In the genomic region with DNA sequence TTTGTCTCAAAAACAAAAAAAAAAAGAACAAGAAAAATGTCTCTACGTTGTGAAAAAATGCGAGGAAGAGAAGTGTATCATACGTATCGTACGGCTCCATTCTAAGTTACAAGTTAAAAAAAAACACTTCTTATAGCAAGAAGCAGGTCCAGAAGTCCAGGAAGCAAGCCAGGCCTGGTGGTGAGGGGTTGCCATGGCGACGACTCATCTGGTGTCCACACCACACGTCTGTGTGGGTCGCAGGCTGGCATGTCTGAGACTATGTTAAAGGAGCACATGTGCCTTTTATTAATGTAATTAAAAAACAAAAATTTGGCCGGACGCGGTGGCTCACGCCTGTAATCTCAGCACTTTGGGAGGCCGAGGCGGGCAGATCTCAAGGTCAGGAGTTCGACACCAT, we compare ENCODE assay signal across 13 cellular contexts. TPM values are rescaled to one million over a fixed set of nuclear protein-coding genes. Genes with fewer than 3 reads are reported as not detected.
A peak's percentile ranks its signal among the peaks of the same experiment; 100 is the strongest.
DNase-seq lines count a peak whose midpoint lies in the region; TF ChIP-seq lines count a peak whose summit lies in the region.
"Had no signal": no experiment of that assay in that cellular context is flagged by ENCODE, and none has a peak within 500 bp of the region (broad histone marks: within the 10 kb centered on the region; RNA-seq: fewer than 3 reads in every experiment).

No MANE protein-coding gene starts in this region.

- H3K4me3 Mint-ChIP-seq in IgD-negative memory B cell = no peak overlapping the region
- H3K4me3 Mint-ChIP-seq: activated T-cell treated with anti-CD3 and anti-CD28 coated beads, Interleukin-2, amount 50 U/mL, for 4 hours had no signal

- TF ChIP-seq EP300 in transverse colon (IDR thresholded peaks at IDR 0.05; ENCODE audit: low read depth) = no peak

- no peaks in the 10 kb centered on the region; the same call in 1 of the 2 replicates for H3K27me3 ChIP-seq in BE2C
- H3K27me3 ChIP-seq in mesendoderm (ENCODE audit: insufficient read depth, low read length, poor library complexity) = no peaks in the 10 kb centered on the region
- H3K27me3 ChIP-seq in transverse colon = no peaks in the 10 kb centered on the region
- no peaks in the 10 kb centered on the region for H3K27me3 ChIP-seq in WERI-Rb-1 (ENCODE audit: insufficient read depth, low read depth, severe bottlenecking)
- H3K27me3 ChIP-seq in testis = no peaks in the 10 kb centered on the region
- H3K27me3 ChIP-seq: ascending aorta had no signal

- H3K9ac ChIP-seq in mesendoderm (ENCODE audit: low read length) = no peak overlapping the region

- H3K4me1 ChIP-seq in BE2C (peaks cover 16% of the 10 kb centered on the region), mesendoderm (ENCODE audit: control insufficient read depth, low read depth, low read length) (no peaks in the 10 kb centered on the region), transverse colon (peaks cover 0 to 9% (median 6%) of the 10 kb centered on the region in 4 donors), testis (peaks cover 4% of the 10 kb centered on the region)

- no peak overlapping the region for H3K4me2 ChIP-seq in mesendoderm (ENCODE audit: low read length)

- no peak overlapping the region for H2AK5ac ChIP-seq in mesendoderm (ENCODE audit: low read length)

- peaks cover 3 to 10% (median 5%) of the 10 kb centered on the region in 3 donors for H3K4me1 Mint-ChIP-seq in IgD-negative memory B cell

- H3K9me3 ChIP-seq in BE2C = no peaks in the 10 kb centered on the region
- no peaks in the 10 kb centered on the region for H3K9me3 ChIP-seq in transverse colon
- H3K9me3 ChIP-seq in WERI-Rb-1 (ENCODE audit: severe bottlenecking) = no peaks in the 10 kb centered on the region
- H3K9me3 ChIP-seq in testis = no peaks in the 10 kb centered on the region
- H3K9me3 ChIP-seq: ascending aorta had no signal

- H3K79me2 ChIP-seq in mesendoderm (ENCODE audit: control insufficient read depth, insufficient read depth, low read length) = peaks cover under 1% of the 10 kb centered on the region

- no peak overlapping the region for H3K4ac ChIP-seq in mesendoderm (ENCODE audit: low read depth, low read length)

- no peak overlapping the region for H3K23ac ChIP-seq in mesendoderm (ENCODE audit: low read length)

- intact Hi-C loops in transverse colon (cut with DNase I; ENCODE audit: low total_unique reads) (no loop called here), testis (cut with DNase I; ENCODE audit: low total_unique reads) (no loop called here)

- WGBS in mesendoderm (ENCODE audit: extremely low coverage, insufficient coverage, low lambda C conversion rate) = no CpG with 5 or more reads among the region's 16 CpGs
- 82 to 91% methylated on average over 11 to 16 of the region's 16 CpGs for WGBS in transverse colon (ENCODE audit: low coverage in 1 of 2), 2 donors
- 83 to 87% methylated on average over 16 of the region's 16 CpGs for WGBS in testis, 2 donors

- no peak overlapping the region for H2BK120ac ChIP-seq in mesendoderm (ENCODE audit: low read depth, low read length)

- H3K36me3 ChIP-seq in BE2C = peaks cover 54% of the 10 kb centered on the region
- peaks cover 2% of the 10 kb centered on the region for H3K36me3 ChIP-seq in mesendoderm (ENCODE audit: control insufficient read depth, insufficient read depth, low read length)
- peaks cover 0 to 32% (median 15%) of the 10 kb centered on the region in 4 donors for H3K36me3 ChIP-seq in transverse colon
- peaks cover 78% of the 10 kb centered on the region for H3K36me3 ChIP-seq in WERI-Rb-1
- no peaks in the 10 kb centered on the region for H3K36me3 ChIP-seq in testis (ENCODE audit: low read depth, missing control alignments)

- DNase-seq in BE2C = peak; percentile 89
- DNase-seq in cerebellar cortex (ENCODE audit: low spot score) = peak; percentile 34
- peak; percentile 65 for DNase-seq in mesendoderm
- no peak for DNase-seq in transverse colon
- DNase-seq in WERI-Rb-1 = no peak
- no peak for DNase-seq in testis
- DNase-seq: activated CD4-positive, alpha-beta T cell treated with anti-CD3 and anti-CD28 coated beads for 1 hour; activated T-cell treated with anti-CD3 and anti-CD28 coated beads, Interleukin-2, amount 50 U/mL, for 4 hours; COR-L47; naive B cell had no signal

- no peaks in the 10 kb centered on the region for H3K36me3 Mint-ChIP-seq in IgD-negative memory B cell
- H3K36me3 Mint-ChIP-seq: naive B cell had no signal

- H3K56ac ChIP-seq in mesendoderm (ENCODE audit: low read length) = no peak overlapping the region

- H3K27ac ChIP-seq in mesendoderm (ENCODE audit: low read depth, low read length) (no peak overlapping the region), transverse colon (no peak overlapping the region), WERI-Rb-1 (no peak overlapping the region), testis (no peak overlapping the region)
- H3K27ac ChIP-seq: ascending aorta had no signal

- H3K79me1 ChIP-seq in mesendoderm (ENCODE audit: low read length) = no peaks in the 10 kb centered on the region

- no peaks in the 10 kb centered on the region for H3K9me3 Mint-ChIP-seq in IgD-negative memory B cell
- H3K9me3 Mint-ChIP-seq: activated T-cell treated with anti-CD3 and anti-CD28 coated beads, Interleukin-2, amount 50 U/mL, for 4 hours; naive B cell had no signal

- no peaks in the 10 kb centered on the region for H3K27me3 Mint-ChIP-seq in IgD-negative memory B cell
- H3K27me3 Mint-ChIP-seq: naive B cell had no signal

- no peak overlapping the region for H2BK15ac ChIP-seq in mesendoderm (replicated peaks; ENCODE audit: low read depth)

- in situ Hi-C loops in transverse colon (cut with MboI; ENCODE audit: low pct_ligation_motif_present in 1 of 4, low pct_unique_long_range_greater_than_20kb in 1 of 4, low sequenced_read_pairs in 3 of 4) = no loop called here

- no peak for TF ChIP-seq CTCF in BE2C (IDR thresholded peaks at IDR 0.05; ENCODE audit: low read depth, low read length)
- TF ChIP-seq CTCF in transverse colon (IDR thresholded peaks at IDR 0.05) = no peak
- no peak for TF ChIP-seq CTCF in WERI-Rb-1 (IDR thresholded peaks at IDR 0.05; ENCODE audit: low read depth, low read length)
- no peak for TF ChIP-seq CTCF in testis (IDR thresholded peaks at IDR 0.05)

- TF ChIP-seq POLR2A in transverse colon (IDR thresholded peaks at IDR 0.05) (no peak), testis (IDR thresholded peaks at IDR 0.05) (no peak)

- no peak overlapping the region for H3K4me3 ChIP-seq in BE2C (ENCODE audit: low read depth, low read length)
- H3K4me3 ChIP-seq in mesendoderm (ENCODE audit: low read length) = no peak overlapping the region
- no peak overlapping the region for H3K4me3 ChIP-seq in transverse colon
- no peak overlapping the region for H3K4me3 ChIP-seq in WERI-Rb-1 (ENCODE audit: low read depth, low read length)
- H3K4me3 ChIP-seq in testis = no peak overlapping the region
- H3K4me3 ChIP-seq: ascending aorta had no signal

- no peak overlapping the region for H2BK5ac ChIP-seq in mesendoderm (ENCODE audit: low read length)

- H3K27ac Mint-ChIP-seq in IgD-negative memory B cell = peak overlapping the region in 2 of 3 donors; percentile 50 to 97
- H3K27ac Mint-ChIP-seq: naive B cell had no signal

- H3K18ac ChIP-seq in mesendoderm (ENCODE audit: low read length) = no peak overlapping the region

- no peak overlapping the region for H4K5ac ChIP-seq in mesendoderm (ENCODE audit: low read length)

- no peak overlapping the region for H4K8ac ChIP-seq in mesendoderm (ENCODE audit: low read depth, low read length)

RNA-seq across cellular contexts. Expression of gene MED16, which starts 5.9 kb away (rescaled TPM):
- polyA plus RNA-seq in BE2C (2012; ENCODE audit: insufficient read depth, insufficient read length, low read depth) = 124 TPM
- 138 TPM for polyA plus RNA-seq in IgD-negative memory B cell
- 34.1 TPM for polyA plus RNA-seq in mesendoderm (2013, experiment 1 of 2)
- polyA plus RNA-seq in mesendoderm (2013, experiment 2 of 2) = 33.8 TPM
- 100 to 1,000 TPM in 1 of 4 donors, 10 to 100 TPM in 3; 58.1 to 158 (median 78.4) TPM for total RNA-seq in transverse colon
- 100 to 1,000 TPM in 1 of 2 donors, 10 to 100 TPM in 1; 94.7 to 124 TPM for total RNA-seq in testis
- 50.7 TPM for polyA plus RNA-seq in testis (ENCODE audit: insufficient read depth, low read depth, low replicate concordance)

RNA-seq across cellular contexts. Expression of gene RNU6-9, which starts 6.2 kb away (rescaled TPM):
- not detected for polyA plus RNA-seq in BE2C (2012; ENCODE audit: insufficient read depth, insufficient read length, low read depth)
- polyA plus RNA-seq in IgD-negative memory B cell (not detected), testis (ENCODE audit: insufficient read depth, low read depth, low replicate concordance) (not detected)
- polyA plus RNA-seq in mesendoderm (2013, experiment 1 of 2) = not detected
- not detected for polyA plus RNA-seq in mesendoderm (2013, experiment 2 of 2)
- total RNA-seq in transverse colon (not detected), testis (not detected)
- total RNA-seq: activated T-cell treated with anti-CD3 and anti-CD28 coated beads, Interleukin-2, amount 50 U/mL, for 4 hours; ascending aorta; sciatic nerve had no signal

RNA-seq across cellular contexts. Expression of gene R3HDM4, which starts 25.9 kb away (rescaled TPM):
- 74.8 TPM for polyA plus RNA-seq in BE2C (2012; ENCODE audit: insufficient read depth, insufficient read length, low read depth)
- polyA plus RNA-seq in IgD-negative memory B cell = 322 TPM
- polyA plus RNA-seq in mesendoderm (2013, experiment 1 of 2) = 56.1 TPM
- 56.0 TPM for polyA plus RNA-seq in mesendoderm (2013, experiment 2 of 2)
- total RNA-seq in transverse colon = 10 to 100 TPM; 43.8 to 49.4 (median 46.7) TPM
- total RNA-seq in testis = 10 to 100 TPM; 24.6 to 30.1 TPM
- 19.2 TPM for polyA plus RNA-seq in testis (ENCODE audit: insufficient read depth, low read depth, low replicate concordance)

RNA-seq across cellular contexts. Expression of gene CFD, which starts 27.6 kb away (rescaled TPM):
- 1.1 TPM for polyA plus RNA-seq in BE2C (2012; ENCODE audit: insufficient read depth, insufficient read length, low read depth)
- polyA plus RNA-seq in IgD-negative memory B cell (6.3 TPM), testis (ENCODE audit: insufficient read depth, low read depth, low replicate concordance) (84.3 TPM)
- polyA plus RNA-seq in mesendoderm (2013, experiment 1 of 2) = 0.21 TPM
- polyA plus RNA-seq in mesendoderm (2013, experiment 2 of 2) = 0.17 TPM
- total RNA-seq in transverse colon (100 to 1,000 TPM; 147 to 368 (median 208) TPM), testis (100 to 1,000 TPM in 1 of 2 donors, 10 to 100 TPM in 1; 83.1 to 185 TPM)

RNA-seq across cellular contexts. Expression of gene KISS1R, which starts 30.1 kb away (rescaled TPM):
- not detected for polyA plus RNA-seq in BE2C (2012; ENCODE audit: insufficient read depth, insufficient read length, low read depth)
- polyA plus RNA-seq in IgD-negative memory B cell (3.9 TPM), testis (ENCODE audit: insufficient read depth, low read depth, low replicate concordance) (not detected)
- polyA plus RNA-seq in mesendoderm (2013, experiment 1 of 2) = 0.10 TPM
- polyA plus RNA-seq in mesendoderm (2013, experiment 2 of 2) = 0.15 TPM
- total RNA-seq in transverse colon (not detected), testis (not detected)
- total RNA-seq: ascending aorta, sciatic nerve had no signal

Comparison
In these comparisons a context has a peak if more than half of its experiments do, and no peak if none do; other contexts are left out.
1. DNase-seq: peak in BE2C (single experiment), cerebellar cortex (single experiment) and mesendoderm (single experiment); none in transverse colon (single experiment), WERI-Rb-1 (single experiment) and testis (single experiment).